Comparison of ENCODE assay signal across 36 cellular contexts in genomic region chr16:7272567-7273158, GRCh38. TPM values are rescaled to one million over a fixed set of nuclear protein-coding genes. Genes with fewer than 3 reads are reported as not detected.
"Had no signal": no experiment of that assay in that cellular context is flagged by ENCODE, and none has a peak within 500 bp of the region (broad histone marks: within the 10 kb centered on the region; RNA-seq: fewer than 3 reads in every experiment).

No MANE protein-coding gene starts in this region.

- H3K4me3 ChIP-seq: neural progenitor cell, ovary, pancreas, prostate gland, psoas muscle, right atrium auricular region, sigmoid colon, skin epidermis, smooth muscle cell, spleen had no signal

- H3K27ac Mint-ChIP-seq: naive thymus-derived CD4-positive, alpha-beta T cell; naive thymus-derived CD8-positive, alpha-beta T cell; natural killer cell; natural killer cell treated with Interleukin-12 subunit alpha and Interleukin-12 subunit beta and Interleukin-15 and Interleukin-18, amount 100 ng/mL, for 72 hours; nephron progenitor cell; neural progenitor cell; progenitor cell of endocrine pancreas had no signal

- H3K27ac ChIP-seq: neural progenitor cell, neutrophil, ovary, pancreas, parathyroid adenoma, prostate gland, psoas muscle, right atrium auricular region, sigmoid colon, skin epidermis, spleen had no signal

- H3K4me2 ChIP-seq: neural progenitor cell, smooth muscle cell had no signal

- H3K9me3 ChIP-seq: neutrophil, ovary, pancreas, prostate gland, psoas muscle, right atrium auricular region, sigmoid colon had no signal

- H2AFZ ChIP-seq: neural progenitor cell, parathyroid adenoma had no signal

- H3K4me1 ChIP-seq: neural progenitor cell, pancreas, parathyroid adenoma, prostate gland, right atrium auricular region, sigmoid colon, spleen had no signal

- H3K4me3 Mint-ChIP-seq: naive thymus-derived CD4-positive, alpha-beta T cell; naive thymus-derived CD8-positive, alpha-beta T cell; natural killer cell; natural killer cell treated with Interleukin-12 subunit alpha and Interleukin-12 subunit beta and Interleukin-15 and Interleukin-18, amount 100 ng/mL, for 72 hours; nephron; nephron progenitor cell; neural crest cell; neural progenitor cell had no signal

- H3K4me1 Mint-ChIP-seq: naive thymus-derived CD4-positive, alpha-beta T cell; naive thymus-derived CD8-positive, alpha-beta T cell; natural killer cell; neural crest cell had no signal

- H3K27me3 Mint-ChIP-seq: naive thymus-derived CD4-positive, alpha-beta T cell; natural killer cell treated with Interleukin-12 subunit alpha and Interleukin-12 subunit beta and Interleukin-15 and Interleukin-18, amount 100 ng/mL, for 72 hours had no signal

- H3K27me3 ChIP-seq: neural progenitor cell, neutrophil, ovary, pancreas, right atrium auricular region, sigmoid colon, spleen had no signal

- H3K9me3 Mint-ChIP-seq: nephron, nephron progenitor cell, neural crest cell, neural progenitor cell had no signal

- FAIRE-seq: pancreas, small intestine had no signal

- H3K36me3 ChIP-seq: neural progenitor cell, neutrophil, ovary, pancreas, prostate gland, right atrium auricular region, sigmoid colon, spleen had no signal

- H3K9ac ChIP-seq: neural progenitor cell, parathyroid adenoma had no signal

- H3K79me2 ChIP-seq: parathyroid adenoma had no signal

- H3K36me3 Mint-ChIP-seq: naive thymus-derived CD4-positive, alpha-beta T cell; naive thymus-derived CD8-positive, alpha-beta T cell; natural killer cell; natural killer cell treated with Interleukin-12 subunit alpha and Interleukin-12 subunit beta and Interleukin-15 and Interleukin-18, amount 100 ng/mL, for 72 hours; neural progenitor cell had no signal

- ATAC-seq: naive thymus-derived CD4-positive, alpha-beta T cell; naive thymus-derived CD8-positive, alpha-beta T cell; natural killer cell; natural killer cell treated with Interleukin-12 subunit alpha and Interleukin-12 subunit beta and Interleukin-15 and Interleukin-18, amount 100 ng/mL, for 72 hours; pancreas; psoas muscle; right cardiac atrium; sciatic nerve had no signal

- DNase-seq: naive thymus-derived CD4-positive, alpha-beta T cell; naive thymus-derived CD8-positive, alpha-beta T cell; natural killer cell; nephron progenitor cell; nucleus accumbens; occipital lobe; ovary; pancreas; posterior cingulate gyrus; psoas muscle; retina; right cardiac atrium; sigmoid colon; small intestine; spleen; stimulated activated CD4-positive, alpha-beta T cell treated with anti-CD3 and anti-CD28 coated beads, Interleukin-12 subunit alpha, Interleukin-12 subunit beta, amount 100 ng/mL, for 4 hours; stimulated activated CD4-positive, alpha-beta T cell treated with anti-CD3 and anti-CD28 coated beads, Interleukin-15, amount 100 ng/mL, for 24 hours; stimulated activated CD4-positive, alpha-beta T cell treated with anti-CD3 and anti-CD28 coated beads, Interleukin-1b, Interleukin-23, amount 100 ng/mL, for 48 hours; stimulated activated CD4-positive, alpha-beta T cell treated with anti-CD3 and anti-CD28 coated beads, Interleukin-2, amount 100 ng/mL, for 24 hours had no signal

RNA-seq across cellular contexts. Expression of gene RBFOX1, which starts 60.0 kb away (rescaled TPM):
- total RNA-seq: naive thymus-derived CD4-positive, alpha-beta T cell; naive thymus-derived CD8-positive, alpha-beta T cell; natural killer cell; natural killer cell treated with Interleukin-12 subunit alpha and Interleukin-12 subunit beta and Interleukin-15 and Interleukin-18, amount 100 ng/mL, for 72 hours; osteoblast; osteocyte; posterior vena cava; pulmonary artery endothelial cell; renal cortical epithelial cell; smooth muscle cell; spleen had no signal
- polyA plus RNA-seq: naive thymus-derived CD4-positive, alpha-beta T cell; naive thymus-derived CD8-positive, alpha-beta T cell; smooth muscle cell had no signal
